1 cellular context compared by ENCODE assay signal in genomic region chr1:6030144-6030543, GRCh38.
TF ChIP-seq lines count a peak whose summit lies in the region.

No MANE protein-coding gene starts in this region.

TF ChIP-seq in H1, 55 proteins besides CTCF, POLR2A, EP300 and RAD21:
- TF ChIP-seq, protein P1, sequence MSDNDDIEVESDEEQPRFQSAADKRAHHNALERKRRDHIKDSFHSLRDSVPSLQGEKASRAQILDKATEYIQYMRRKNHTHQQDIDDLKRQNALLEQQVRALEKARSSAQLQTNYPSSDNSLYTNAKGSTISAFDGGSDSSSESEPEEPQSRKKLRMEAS (IDR thresholded peaks at IDR 0.05), result no peak
- TF ChIP-seq EZH2 (IDR thresholded peaks at IDR 0.05; ENCODE audit: low read depth, low read length, severe bottlenecking), result no peak
- TF ChIP-seq TBP (IDR thresholded peaks at IDR 0.05; ENCODE audit: low read depth, low read length), result no peak
- TF ChIP-seq CTBP2 (IDR thresholded peaks at IDR 0.05; ENCODE audit: borderline replicate concordance, insufficient read depth, insufficient read length, low read length), result no peak
- TF ChIP-seq SAP30 (IDR thresholded peaks at IDR 0.05; ENCODE audit: insufficient read depth, insufficient replicate concordance, low read length), result no peak
- TF ChIP-seq POLR2AphosphoS5 (IDR thresholded peaks at IDR 0.05; ENCODE audit: low read depth, low read length), result no peak
